In the genomic region with DNA sequence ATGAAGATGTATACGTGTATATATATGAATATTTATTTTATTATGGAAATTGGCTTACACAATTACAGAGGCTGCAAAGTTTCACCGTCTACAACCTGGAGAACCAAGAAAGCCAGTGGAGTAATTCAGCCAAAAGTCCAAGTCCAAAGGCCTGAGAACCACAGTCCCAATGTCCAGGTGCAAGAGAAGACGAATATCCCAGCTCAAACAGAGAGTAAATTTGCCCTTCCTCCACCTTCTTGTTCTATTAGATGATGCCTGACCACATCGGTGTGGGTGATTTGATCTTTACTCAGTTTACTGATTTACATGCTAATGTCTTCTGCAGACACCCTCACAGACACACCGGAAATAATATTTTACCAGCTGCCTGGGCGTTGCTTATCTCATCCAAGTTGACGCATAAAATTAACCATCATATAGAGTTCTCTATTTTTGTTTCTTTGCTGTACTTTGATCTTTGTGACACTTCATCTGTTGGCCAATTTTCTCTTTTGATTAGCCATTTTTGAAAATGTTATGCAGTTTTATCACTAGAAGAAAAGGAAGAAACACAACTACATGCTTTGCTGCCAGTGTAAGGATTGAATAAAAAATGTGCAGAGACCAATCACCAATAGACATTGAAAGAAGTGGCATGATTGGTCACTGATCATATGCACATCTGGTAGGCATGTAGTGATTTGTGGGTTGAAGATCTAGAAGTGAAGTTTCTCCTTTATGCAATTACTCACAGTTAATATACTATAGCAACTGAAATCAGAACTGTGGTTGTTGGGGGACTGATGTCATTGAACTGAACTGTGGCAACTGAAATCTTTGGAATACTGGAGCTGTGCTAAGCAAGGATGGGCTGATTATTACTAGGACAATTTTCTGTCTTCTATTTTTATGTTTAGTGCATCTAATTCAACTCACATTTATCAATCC, we compare ENCODE assay signal across 21 cellular contexts.
"Had no signal": no experiment of that assay in that cellular context is flagged by ENCODE, and none has a peak within 500 bp of the region (broad histone marks: within the 10 kb centered on the region; RNA-seq: fewer than 3 reads in every experiment).

No MANE protein-coding gene starts in this region.

- H3K4me3 ChIP-seq: coronary artery, dorsolateral prefrontal cortex, gastrocnemius medialis, heart right ventricle, left ventricle myocardium inferior, lower lobe of right lung, smooth muscle cell, suprapubic skin, thyroid gland, upper lobe of left lung, uterus had no signal

- H3K9me3 ChIP-seq: gastrocnemius medialis, lower lobe of right lung, suprapubic skin, thyroid gland, upper lobe of left lung, uterus had no signal

- DNase-seq: dorsolateral prefrontal cortex; effector CD8-positive, alpha-beta T cell; gastrocnemius medialis; heart right ventricle; islet precursor cell; left ventricle myocardium inferior; lower lobe of right lung; midbrain; naive thymus-derived CD4-positive, alpha-beta T cell; nephron progenitor cell; posterior cingulate gyrus; stimulated activated CD4-positive, alpha-beta T cell treated with anti-CD3 and anti-CD28 coated beads, Interleukin-2, amount 100 ng/mL, for 48 hours; stimulated activated naive CD8-positive, alpha-beta T cell treated with anti-CD3 and anti-CD28 coated beads, Interleukin-15, Interleukin-2, amounts not matched to agents 100 U/mL and 50 U/mL, for 24 hours; thyroid gland; upper lobe of left lung; uterus had no signal

- H3K27ac ChIP-seq: coronary artery, dorsolateral prefrontal cortex, gastrocnemius medialis, heart right ventricle, left ventricle myocardium inferior, lower lobe of right lung, suprapubic skin, uterus had no signal

- ATAC-seq: esophagus mucosa; gastrocnemius medialis; heart right ventricle; lower lobe of right lung; naive thymus-derived CD4-positive, alpha-beta T cell; sciatic nerve; stimulated activated naive CD8-positive, alpha-beta T cell treated with anti-CD3 and anti-CD28 coated beads, Interleukin-15, Interleukin-2, amounts not matched to agents 100 U/mL and 50 U/mL, for 24 hours had no signal

- H3K4me1 ChIP-seq: gastrocnemius medialis, left ventricle myocardium inferior, suprapubic skin, uterus had no signal

- H3K27me3 ChIP-seq: dorsolateral prefrontal cortex, gastrocnemius medialis, heart right ventricle, suprapubic skin, thyroid gland, upper lobe of left lung, uterus had no signal

- H3K36me3 ChIP-seq: gastrocnemius medialis, heart right ventricle, left ventricle myocardium inferior, lower lobe of right lung, suprapubic skin, thyroid gland, upper lobe of left lung, uterus had no signal
